In genomic region chr17:27651411-27652345, GRCh38 we compare ENCODE assay signal across 8 cellular contexts. TPM values are rescaled to one million over a fixed set of nuclear protein-coding genes. Genes with fewer than 3 reads are reported as not detected.
DNase-seq lines count a peak whose midpoint lies in the region; ATAC-seq and TF ChIP-seq lines count a peak whose summit lies in the region.

No MANE protein-coding gene starts in this region.

- no peak overlapping the region for H3K56ac ChIP-seq in IMR-90 (ENCODE audit: extremely low read depth, insufficient read depth, low read length)

- in situ Hi-C loops in IMR-90 (cut with MboI; ENCODE audit: low sequenced_read_pairs), result loop anchor here (10.0 kb wide), 1 partner anchor 233 kb away; no protein-coding TSS in a partner anchor

- H2AK5ac ChIP-seq in IMR-90 (ENCODE audit: low read depth, low read length), result no peak overlapping the region

- no peak overlapping the region for H2AFZ ChIP-seq in IMR-90 (replicated peaks; ENCODE audit: low read length, poor library complexity)

- no peak for TF ChIP-seq POLR2A in IMR-90 (IDR thresholded peaks at IDR 0.05; ENCODE audit: low read depth, low read length)
- no peak for TF ChIP-seq POLR2A in right lobe of liver (IDR thresholded peaks at IDR 0.05)

- CTCF ChIA-PET in CD8-positive, alpha-beta T cell (lab: Charles Lee), result interaction anchor here (0.8 to 6.5 kb wide), 15 partner anchors 9 to 415 kb away, joined by 3 to 181 read pairs (median 4); no protein-coding TSS in a partner anchor
- CTCF ChIA-PET in IMR-90 (lab: Yijun Ruan, JAX), result interaction anchor here (0.8 to 1.7 kb wide), 3 partner anchors 42 to 445 kb away, joined by 3 to 5 read pairs (median 3); no protein-coding TSS in a partner anchor

- peaks cover 9% of the 10 kb centered on the region for H3K36me3 Mint-ChIP-seq in CD8-positive, alpha-beta T cell

- H3K4me1 ChIP-seq in CD8-positive, alpha-beta T cell (ENCODE audit: insufficient read depth, low read length), result no peaks in the 10 kb centered on the region
- no peaks in the 10 kb centered on the region for H3K4me1 ChIP-seq in IMR-90 (ENCODE audit: control insufficient read depth, insufficient read depth, low read length)
- no peaks in the 10 kb centered on the region for H3K4me1 ChIP-seq in right lobe of liver

- no peak overlapping the region for H4K91ac ChIP-seq in IMR-90 (ENCODE audit: insufficient read depth, low read depth, low read length)

- no peak overlapping the region for H3K27ac ChIP-seq in CD8-positive, alpha-beta T cell (ENCODE audit: low read depth, low read length)
- H3K27ac ChIP-seq in IMR-90 (ENCODE audit: insufficient read depth, low read length) (no peak overlapping the region), caudate nucleus (ENCODE audit: low read depth, low read length) (no peak overlapping the region), right lobe of liver (no peak overlapping the region)

- no peak overlapping the region for H3K9ac ChIP-seq in IMR-90 (ENCODE audit: low read depth, low read length)

- H3K4me2 ChIP-seq in IMR-90 (ENCODE audit: low read depth, low read length), result no peak overlapping the region

- no peak overlapping the region for H2BK120ac ChIP-seq in IMR-90 (ENCODE audit: low read depth, low read length)

- no peak overlapping the region for H3K27ac Mint-ChIP-seq in CD8-positive, alpha-beta T cell

- TF ChIP-seq RAD21 in IMR-90 (IDR thresholded peaks at IDR 0.05; ENCODE audit: low read length), result peak; percentile 63

- no peak overlapping the region for H3K23ac ChIP-seq in IMR-90 (ENCODE audit: low read depth, low read length)

- no peak overlapping the region for H2BK5ac ChIP-seq in IMR-90 (ENCODE audit: low read depth, low read length, poor library complexity, severe bottlenecking)

- H3K79me1 ChIP-seq in IMR-90 (ENCODE audit: low read depth in 1 of 2, low read length in 2 of 2), result no peaks in the 10 kb centered on the region

- H4K5ac ChIP-seq in IMR-90 (ENCODE audit: low read depth, low read length), result no peak overlapping the region

- dilution Hi-C loops in IMR-90 (cut with HindIII; ENCODE audit: low sequenced_read_pairs, unreplicated experiment), result no loop called here

- H2BK15ac ChIP-seq in IMR-90 (ENCODE audit: low read depth, low read length), result no peak overlapping the region

- no peaks in the 10 kb centered on the region for H3K9me3 ChIP-seq in CD8-positive, alpha-beta T cell (ENCODE audit: low read length)
- no peaks in the 10 kb centered on the region for H3K9me3 ChIP-seq in IMR-90 (ENCODE audit: control insufficient read depth, insufficient read depth, low read length)
- no peaks in the 10 kb centered on the region for H3K9me3 ChIP-seq in right lobe of liver

- H3K9me3 Mint-ChIP-seq in CD8-positive, alpha-beta T cell, result no peaks in the 10 kb centered on the region

- 40% methylated on average over 1 of the region's 16 CpGs; no CpG with 5 or more reads in 1 of the 2 experiments for WGBS in IMR-90 (ENCODE audit: extremely low coverage in 2 of 2, insufficient read length in 1 of 2), 2 experiments
- WGBS in right lobe of liver (ENCODE audit: insufficient coverage, low coverage, low lambda C conversion rate, missing lambda C conversion rate), result 29% methylated on average over 12 of the region's 16 CpGs

- no peaks in the 10 kb centered on the region for H3K27me3 ChIP-seq in CD8-positive, alpha-beta T cell (ENCODE audit: insufficient read depth, low read length)
- no peaks in the 10 kb centered on the region; the same call in 1 of the 2 replicates for H3K27me3 ChIP-seq in IMR-90 (ENCODE audit: control insufficient read depth, insufficient read depth, low read length)
- no peaks in the 10 kb centered on the region for H3K27me3 ChIP-seq in right lobe of liver

- BruUV-seq in IMR-90 (replicated peaks; lab: Mats Ljungman, UMichigan), result no TSS peak

- H2BK20ac ChIP-seq in IMR-90 (ENCODE audit: low read depth, low read length), result no peak overlapping the region

- H3K14ac ChIP-seq in IMR-90 (replicated peaks; ENCODE audit: low read depth, low read length), result no peak overlapping the region

- H4K20me1 ChIP-seq in IMR-90 (ENCODE audit: insufficient read depth, low read length), result no peaks in the 10 kb centered on the region; the same call in 1 of the 2 replicates

- H3K4me1 Mint-ChIP-seq in CD8-positive, alpha-beta T cell (ENCODE audit: low read depth), result no peaks in the 10 kb centered on the region

- no peak overlapping the region for H3K4ac ChIP-seq in IMR-90 (ENCODE audit: low read depth, low read length)

- peak; percentile 77 for ATAC-seq in CD8-positive, alpha-beta T cell
- peak; percentile 81 for ATAC-seq in IMR-90 (ENCODE audit: low read depth)
- ATAC-seq in right lobe of liver, result peak; percentile 50 to 76 (median 67)
- ATAC-seq in HG02763 (IDR thresholded peaks at IDR 0.05; ENCODE audit: unreplicated experiment), result no peak

- no peak overlapping the region for H3K4me3 ChIP-seq in CD8-positive, alpha-beta T cell (ENCODE audit: low read depth, low read length)
- H3K4me3 ChIP-seq in IMR-90 (ENCODE audit: insufficient read depth, low read depth, low read length), result no peak overlapping the region
- H3K4me3 ChIP-seq in right lobe of liver, result no peak overlapping the region

- H2AK9ac ChIP-seq in IMR-90 (replicated peaks; ENCODE audit: low read depth, low read length, poor library complexity), result no peak overlapping the region

- peaks cover 3% of the 10 kb centered on the region for H3K27me3 Mint-ChIP-seq in CD8-positive, alpha-beta T cell (ENCODE audit: low read depth)

- no peak overlapping the region for H3K4me3 Mint-ChIP-seq in CD8-positive, alpha-beta T cell

- no peak overlapping the region for H3K18ac ChIP-seq in IMR-90 (ENCODE audit: low read depth, low read length)

- DNase-seq in CD8-positive, alpha-beta T cell, result peak; percentile 42 to 75 (median 49)
- DNase-seq in IMR-90, result peak; percentile 39
- peak; percentile 42 for DNase-seq in activated CD4-positive, CD25-positive, alpha-beta regulatory T cell treated with anti-CD3 and anti-CD28 coated beads, Interleukin-2, amount 50 U/mL, for 16 hours (ENCODE audit: low read depth, low spot score)
- DNase-seq in caudate nucleus (lab: John Stamatoyannopoulos, UW), result peak in 36 of 61 donors; percentile 4 to 60 (median 17)
- peak; percentile 56 to 67 (median 62) for DNase-seq in right lobe of liver
- peak; percentile 25 for DNase-seq in stimulated activated CD8-positive, alpha-beta memory T cell treated with anti-CD3 and anti-CD28 coated beads, Interleukin-12 subunit alpha, Interleukin-12 subunit beta, amount 100 ng/mL, for 4 hours (ENCODE audit: low read depth)
- no peak for DNase-seq in NCI-H2107 (lab: John Stamatoyannopoulos, UW)

- no peak overlapping the region for H4K8ac ChIP-seq in IMR-90 (ENCODE audit: low read depth in 2 of 2, low read length in 2 of 2)

- POLR2A ChIA-PET in CD8-positive, alpha-beta T cell (lab: Charles Lee), result interaction anchor here (1.5 kb wide), 1 partner anchor 49 kb away, joined by 3 read pairs; no protein-coding TSS in a partner anchor
- POLR2A ChIA-PET in IMR-90 (lab: Charles Lee; ENCODE audit: unreplicated experiment), result no interaction called here

- TF ChIP-seq CTCF in CD8-positive, alpha-beta T cell (IDR thresholded peaks at IDR 0.05), result peak; percentile 82
- TF ChIP-seq CTCF in IMR-90 (conservative IDR thresholded peaks at IDR 0.05; ENCODE audit: low read depth, low read length) (peak; percentile 64), right lobe of liver (IDR thresholded peaks at IDR 0.05) (peak; percentile 80 to 96 (median 84))

- intact Hi-C loops in CD8-positive, alpha-beta T cell (cut with DNase I, micrococcal nuclease), result loop anchor here (1.0 to 5.0 kb wide), 7 partner anchors 42 to 415 kb away; no protein-coding TSS in a partner anchor
- intact Hi-C loops in IMR-90 (cut with micrococcal nuclease), result loop anchor here (1.0 to 5.0 kb wide), 3 partner anchors 48 to 414 kb away; no protein-coding TSS in a partner anchor
- intact Hi-C loops in right lobe of liver (cut with DNase I), result loop anchor here (2.0 to 5.0 kb wide), 2 partner anchors 47 to 49 kb away; no protein-coding TSS in a partner anchor

- H3K36me3 ChIP-seq in CD8-positive, alpha-beta T cell (ENCODE audit: insufficient read depth, low read length), result no peaks in the 10 kb centered on the region
- H3K36me3 ChIP-seq in IMR-90 (ENCODE audit: control insufficient read depth, insufficient read depth, low read length) (peaks cover 8% of the 10 kb centered on the region; the same call in 1 of the 2 replicates), right lobe of liver (no peaks in the 10 kb centered on the region)

- no peaks in the 10 kb centered on the region for H3K9me1 ChIP-seq in IMR-90 (ENCODE audit: insufficient read depth, low read length)

TF ChIP-seq in IMR-90, 13 proteins besides CTCF, POLR2A, EP300 and RAD21:
- TF ChIP-seq FOS (IDR thresholded peaks at IDR 0.05; ENCODE audit: low read depth, low read length) (no peak), SMC3 (IDR thresholded peaks at IDR 0.05; ENCODE audit: low read depth, low read length) (peak; percentile 37; the same call in 1 of the 2 replicates)

RNA-seq across cellular contexts. Expression of gene LGALS9, which starts 20.7 kb away (rescaled TPM):
- total RNA-seq in CD8-positive, alpha-beta T cell, result 10 to 100 TPM; 13.9 to 14.9 TPM
- total RNA-seq in IMR-90 (2012; rRNA removed) (0.54 and 0.83 TPM in 2 replicates), right lobe of liver (10 to 100 TPM in 4 of 6 experiments, 1 to 10 TPM in 2; 9.1 to 37.9 (median 12.4) TPM)
- 2.5 and 3.7 TPM in 2 replicates for polyA plus RNA-seq in IMR-90 (2012; rRNA removed)
- 1.1 and 2.0 TPM in 2 replicates for polyA plus RNA-seq in IMR-90 (2012; cell fraction: cytosol; rRNA removed)
- 6.8 and 8.6 TPM in 2 replicates for polyA plus RNA-seq in IMR-90 (2012; cell fraction: nucleus; rRNA removed; ENCODE audit: low replicate concordance)
